ENCODE assay signal across 9 cellular contexts in genomic region chr9:22050924-22051323, GRCh38. TPM values are rescaled to one million over a fixed set of nuclear protein-coding genes. Genes with fewer than 3 reads are reported as not detected.
DNase-seq lines count a peak whose midpoint lies in the region; ATAC-seq and TF ChIP-seq lines count a peak whose summit lies in the region.
"Had no signal": no experiment of that assay in that cellular context is flagged by ENCODE, and none has a peak within 500 bp of the region (broad histone marks: within the 10 kb centered on the region; RNA-seq: fewer than 3 reads in every experiment).

No MANE protein-coding gene starts in this region.

- WGBS in right lobe of liver (ENCODE audit: insufficient coverage, low coverage, low lambda C conversion rate, missing lambda C conversion rate): 55% methylated on average over 4 of the region's 4 CpGs

- 0 out of 2 replicates have a peak overlapping the region, but pooled peaks have one; percentile 35 for H2AFZ ChIP-seq in MM.1S (ENCODE audit: low read length)

- H3K27ac ChIP-seq in MM.1S (ENCODE audit: low read length): peak overlapping the region; percentile 1; the same call in 1 of the 2 replicates
- no peak overlapping the region for H3K27ac ChIP-seq in right lobe of liver
- no peak overlapping the region for H3K27ac ChIP-seq in foreskin keratinocyte
- H3K27ac ChIP-seq in uterus: no peak overlapping the region

- peaks cover 0 to 3% (median 0%) of the 10 kb centered on the region in 7 donors for H3K9me3 Mint-ChIP-seq in CD14-positive monocyte

- intact Hi-C loops in right lobe of liver (cut with DNase I): no loop called here
- intact Hi-C loops in CD14-positive monocyte (cut with micrococcal nuclease): no loop called here
- intact Hi-C loops in uterus (cut with DNase I; ENCODE audit: low total_unique reads): no loop called here

- DNase-seq in MM.1S (peak; percentile 42), right lobe of liver (no peak), CD14-positive monocyte (ENCODE audit: low spot score) (no peak), foreskin keratinocyte (no peak), uterus (no peak)
- DNase-seq in activated CD4-positive, alpha-beta T cell treated with anti-CD3 and anti-CD28 coated beads for 1 hour: no peak
- DNase-seq: RPMI8226 had no signal

- H3K4me1 ChIP-seq in MM.1S (ENCODE audit: low read length) (0 out of 2 replicates have a peak, but pooled peaks cover 8% of the 10 kb centered on the region), right lobe of liver (no peaks in the 10 kb centered on the region), foreskin keratinocyte (peaks cover 23% of the 10 kb centered on the region), uterus (no peaks in the 10 kb centered on the region)

- H3K9me3 ChIP-seq in MM.1S (replicated peaks; ENCODE audit: insufficient read depth, low read length): no peaks in the 10 kb centered on the region
- H3K9me3 ChIP-seq in right lobe of liver: no peaks in the 10 kb centered on the region
- no peaks in the 10 kb centered on the region for H3K9me3 ChIP-seq in uterus

- TF ChIP-seq POLR2A in GM18505 (IDR thresholded peaks at IDR 0.05; ENCODE audit: borderline replicate concordance, extremely low read depth, insufficient read depth, insufficient read length) (no peak), right lobe of liver (IDR thresholded peaks at IDR 0.05) (no peak), uterus (IDR thresholded peaks at IDR 0.05) (no peak)

- H3F3A ChIP-seq in MM.1S (ENCODE audit: insufficient read depth, low read length): no peaks in the 10 kb centered on the region

- peak overlapping the region in 1 of 2 donors; percentile 57 for H3K4me3 Mint-ChIP-seq in CD14-positive monocyte

- peak overlapping the region in 1 of 7 donors; percentile 30 for H3K27ac Mint-ChIP-seq in CD14-positive monocyte

- TF ChIP-seq CTCF in MM.1S (IDR thresholded peaks at IDR 0.05; ENCODE audit: low read length): no peak
- no peak for TF ChIP-seq CTCF in right lobe of liver (IDR thresholded peaks at IDR 0.05)
- TF ChIP-seq CTCF in CD14-positive monocyte (IDR thresholded peaks at IDR 0.05): no peak
- no peak for TF ChIP-seq CTCF in foreskin keratinocyte (conservative IDR thresholded peaks at IDR 0.05)
- no peak for TF ChIP-seq CTCF in uterus (IDR thresholded peaks at IDR 0.05)

- H3K4me2 ChIP-seq in MM.1S (ENCODE audit: low read depth, low read length): peak overlapping the region; percentile 56; the same call in 1 of the 2 replicates

- H3K27me3 Mint-ChIP-seq in CD14-positive monocyte (ENCODE audit: low read depth in 3 of 3): peaks cover 0 to 9% (median 4%) of the 10 kb centered on the region in 3 donors

- peaks cover 16% of the 10 kb centered on the region for H3K4me1 Mint-ChIP-seq in CD14-positive monocyte

- no peaks in the 10 kb centered on the region for H3K27me3 ChIP-seq in MM.1S (replicated peaks; ENCODE audit: insufficient read depth, low read length)
- H3K27me3 ChIP-seq in right lobe of liver: no peaks in the 10 kb centered on the region
- no peaks in the 10 kb centered on the region for H3K27me3 ChIP-seq in foreskin keratinocyte
- H3K27me3 ChIP-seq in uterus: no peaks in the 10 kb centered on the region

- H3K36me3 Mint-ChIP-seq in CD14-positive monocyte: peaks cover 0 to 11% of the 10 kb centered on the region in 2 donors

- H3K36me3 ChIP-seq in MM.1S (replicated peaks; ENCODE audit: insufficient read depth, low read length): no peaks in the 10 kb centered on the region
- no peaks in the 10 kb centered on the region for H3K36me3 ChIP-seq in right lobe of liver
- no peaks in the 10 kb centered on the region for H3K36me3 ChIP-seq in uterus

- H3K9ac ChIP-seq in MM.1S (ENCODE audit: low read length): no peak overlapping the region

- H4K20me1 ChIP-seq in MM.1S (ENCODE audit: insufficient read depth, low read length): no peaks in the 10 kb centered on the region

- peak; percentile 84 for ATAC-seq in GM18505 (IDR thresholded peaks at IDR 0.05; ENCODE audit: unreplicated experiment)
- ATAC-seq in GM21737 (IDR thresholded peaks at IDR 0.05; ENCODE audit: unreplicated experiment): peak; percentile 89
- peak; percentile 35 to 54 (median 52) for ATAC-seq in right lobe of liver
- ATAC-seq in foreskin keratinocyte: no peak

- no peaks in the 10 kb centered on the region for H3K79me2 ChIP-seq in MM.1S (ENCODE audit: low read length)

- H3K4me3 ChIP-seq in MM.1S (ENCODE audit: low read length) (peak overlapping the region; percentile 33; the same call in 1 of the 2 replicates), right lobe of liver (no peak overlapping the region), uterus (no peak overlapping the region)

- H3K9me2 ChIP-seq in MM.1S (replicated peaks; ENCODE audit: insufficient read depth, low read length): no peaks in the 10 kb centered on the region

RNA-seq across cellular contexts. Expression of gene CDKN2B, which starts 41.8 kb away (rescaled TPM):
- 1 to 10 TPM in 5 of 6 experiments, under 1 TPM in 1; 0.64 to 4.2 (median 1.8) TPM for total RNA-seq in right lobe of liver
- polyA plus RNA-seq in CD14-positive monocyte: 1 to 10 TPM; 1.2 to 2.7 TPM
- total RNA-seq in foreskin keratinocyte: 4.7 and 9.0 TPM in 2 replicates
- polyA plus RNA-seq in foreskin keratinocyte: 2.9 and 4.3 TPM in 2 replicates
- total RNA-seq in uterus: 10 to 100 TPM in 1 of 4 donors, 1 to 10 TPM in 2, under 1 TPM in 1; 0.83 to 11.8 (median 2.9) TPM

RNA-seq across cellular contexts. Expression of gene CDKN2B-AS1, which starts 56.3 kb away (rescaled TPM):
- total RNA-seq in right lobe of liver: under 1 TPM in 4 of 6 experiments, not detected in 2; 0.13 to 0.37 (median 0.21) TPM
- under 1 TPM; 0.35 to 0.50 TPM for polyA plus RNA-seq in CD14-positive monocyte
- 0.71 and 1.4 TPM in 2 replicates for total RNA-seq in foreskin keratinocyte
- 0.56 and 0.67 TPM in 2 replicates for polyA plus RNA-seq in foreskin keratinocyte
- total RNA-seq in uterus: 1 to 10 TPM in 1 of 4 donors, under 1 TPM in 2, not detected in 1; 0.29 to 1.8 (median 0.35) TPM

RNA-seq across cellular contexts. Expression of gene CDKN2A, which starts 56.7 kb away (rescaled TPM):
- total RNA-seq in right lobe of liver: 1 to 10 TPM in 3 of 6 experiments, under 1 TPM in 2, not detected in 1; 0.30 to 1.4 (median 1.2) TPM
- 1 to 10 TPM in 1 of 2 donors, under 1 TPM in 1; 0.86 to 1.1 TPM for polyA plus RNA-seq in CD14-positive monocyte
- 4.9 and 12.8 TPM in 2 replicates for total RNA-seq in foreskin keratinocyte
- polyA plus RNA-seq in foreskin keratinocyte: 10.1 and 20.8 TPM in 2 replicates
- total RNA-seq in uterus: under 1 TPM in 1 of 4 donors, not detected in 3; 0.88 TPM
